In the genomic region with DNA sequence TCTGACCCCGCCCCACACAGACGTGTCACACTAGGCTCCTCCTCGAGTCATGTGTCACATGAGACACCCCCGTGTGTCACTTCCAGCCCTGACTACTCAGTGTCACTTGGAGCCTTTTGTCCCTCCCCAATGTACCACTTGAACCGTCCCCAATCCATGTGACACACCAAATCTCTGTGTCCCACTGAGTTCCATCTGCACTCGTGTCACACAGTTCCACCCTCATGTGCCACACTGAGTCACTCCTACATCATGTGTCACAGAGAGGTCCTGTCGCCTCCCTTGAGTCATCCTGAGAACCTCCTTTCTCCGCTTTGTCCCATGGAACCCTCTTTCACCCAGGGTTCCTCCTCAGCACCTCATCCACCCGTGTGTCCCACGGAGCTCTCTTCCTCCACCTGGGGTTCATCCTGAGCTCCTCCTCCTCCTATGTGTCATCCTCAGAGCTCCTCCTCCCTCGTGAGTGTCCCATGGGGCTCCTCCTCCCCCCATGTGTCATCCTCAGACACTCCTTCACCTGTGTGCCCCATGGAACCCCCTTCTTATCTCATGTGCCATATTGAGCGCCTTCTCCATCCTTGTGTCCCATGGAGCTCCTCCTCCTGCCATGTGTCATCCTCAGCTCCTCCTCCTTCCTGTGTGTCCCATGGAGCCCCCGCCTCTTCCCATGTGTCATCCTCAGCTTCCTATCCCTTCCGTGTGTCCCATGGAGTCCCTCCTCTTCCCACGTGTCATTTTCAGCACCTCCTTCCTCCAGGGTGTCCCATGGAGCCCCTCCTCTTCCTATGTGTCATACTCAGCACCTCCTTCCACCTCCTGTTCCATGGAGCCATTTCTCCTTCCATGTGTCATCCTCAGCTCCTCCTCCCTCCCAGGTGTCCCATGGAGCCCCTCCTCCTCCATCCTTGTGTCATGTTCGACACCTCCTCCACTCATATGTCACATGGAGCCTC, we compare ENCODE assay signal across 14 cellular contexts. TPM values are rescaled to one million over a fixed set of nuclear protein-coding genes. Genes with fewer than 3 reads are reported as not detected.
A peak's percentile ranks its signal among the peaks of the same experiment; 100 is the strongest.
DNase-seq lines count a peak whose midpoint lies in the region; ATAC-seq and TF ChIP-seq lines count a peak whose summit lies in the region.
"Had no signal": no experiment of that assay in that cellular context is flagged by ENCODE, and none has a peak within 500 bp of the region (broad histone marks: within the 10 kb centered on the region; RNA-seq: fewer than 3 reads in every experiment).

No MANE protein-coding gene starts in this region.

- H3K4me1 Mint-ChIP-seq in activated CD8-positive, alpha-beta memory T cell treated with anti-CD3 and anti-CD28 coated beads, Interleukin-2, amount 10 ng/mL, durations not matched to agents 7 days and 5 days, result no peaks in the 10 kb centered on the region

- ATAC-seq in activated CD8-positive, alpha-beta memory T cell treated with anti-CD3 and anti-CD28 coated beads, Interleukin-2, amount 10 ng/mL, durations not matched to agents 7 days and 5 days, result peak; percentile 12
- no peak for ATAC-seq in HG02642 (IDR thresholded peaks at IDR 0.05; ENCODE audit: poor library complexity, unreplicated experiment)
- ATAC-seq in GM19467 (IDR thresholded peaks at IDR 0.05; ENCODE audit: unreplicated experiment), result no peak

- no peaks in the 10 kb centered on the region for H3K9me3 ChIP-seq in spleen

- intact Hi-C loops in spleen (cut with DNase I; ENCODE audit: low total_unique reads), result no loop called here

- H3K36me3 ChIP-seq in spleen, result no peaks in the 10 kb centered on the region

- no peak overlapping the region for H3K27ac Mint-ChIP-seq in activated CD8-positive, alpha-beta memory T cell treated with anti-CD3 and anti-CD28 coated beads, Interleukin-2, amount 10 ng/mL, durations not matched to agents 7 days and 5 days
- H3K27ac Mint-ChIP-seq: type B pancreatic cell had no signal

- CTCF ChIA-PET in activated CD8-positive, alpha-beta memory T cell treated with anti-CD3 and anti-CD28 coated beads, Interleukin-2, amount 10 ng/mL, durations not matched to agents 7 days and 5 days (lab: Charles Lee), result no interaction called here

- no peak overlapping the region for H3K4me3 Mint-ChIP-seq in activated CD8-positive, alpha-beta memory T cell treated with anti-CD3 and anti-CD28 coated beads, Interleukin-2, amount 10 ng/mL, durations not matched to agents 7 days and 5 days
- H3K4me3 Mint-ChIP-seq: type B pancreatic cell had no signal

- no peaks in the 10 kb centered on the region for H3K27me3 Mint-ChIP-seq in activated CD8-positive, alpha-beta memory T cell treated with anti-CD3 and anti-CD28 coated beads, Interleukin-2, amount 10 ng/mL, durations not matched to agents 7 days and 5 days

- TF ChIP-seq CTCF in epithelial cell of esophagus (IDR thresholded peaks at IDR 0.05; ENCODE audit: insufficient read depth, low read depth, low read length, missing control alignments) (no peak), spleen (IDR thresholded peaks at IDR 0.05 in 8 of 11, conservative IDR thresholded peaks at IDR 0.05 in 3 of 11) (no peak)

- DNase-seq in activated CD8-positive, alpha-beta memory T cell treated with anti-CD3 and anti-CD28 coated beads, Interleukin-2, amount 10 ng/mL, durations not matched to agents 7 days and 5 days, result no peak
- DNase-seq in activated CD8-positive, alpha-beta memory T cell treated with anti-CD3 and anti-CD28 coated beads, Interleukin-2, amount 50 U/mL, for 48 hours, result no peak
- peak; percentile 10 for DNase-seq in NAMALWA (ENCODE audit: low spot score)
- peak; percentile 58 for DNase-seq in epithelial cell of esophagus (ENCODE audit: low read depth)
- peak; percentile 30 for DNase-seq in spleen
- no peak for DNase-seq in DMS153 treated with DMSO at 0.1 percent for 48 hours (lab: John Stamatoyannopoulos, UW; ENCODE audit: unreplicated experiment)
- DNase-seq: AML-193, NCI-H187, SHP77 had no signal

- no peaks in the 10 kb centered on the region for H3K9me3 Mint-ChIP-seq in activated CD8-positive, alpha-beta memory T cell treated with anti-CD3 and anti-CD28 coated beads, Interleukin-2, amount 10 ng/mL, durations not matched to agents 7 days and 5 days (ENCODE audit: low read depth)

- no peaks in the 10 kb centered on the region for H3K36me3 Mint-ChIP-seq in activated CD8-positive, alpha-beta memory T cell treated with anti-CD3 and anti-CD28 coated beads, Interleukin-2, amount 10 ng/mL, durations not matched to agents 7 days and 5 days
- H3K36me3 Mint-ChIP-seq: type B pancreatic cell had no signal

- H3K4me1 ChIP-seq in spleen, result no peaks in the 10 kb centered on the region

- WGBS in spleen, 5 donors, result 68 to 79% (median 75%) methylated on average over 16 of the region's 16 CpGs

- peaks cover 0 to 11% (median 0%) of the 10 kb centered on the region in 7 donors for H3K27me3 ChIP-seq in spleen (replicated peaks in 1 of 7)

- no peak overlapping the region for H3K27ac ChIP-seq in spleen
- H3K27ac ChIP-seq: coronary artery had no signal

- H3K4me3 ChIP-seq in epithelial cell of esophagus (ENCODE audit: low read length) (no peak overlapping the region), spleen (no peak overlapping the region)
- H3K4me3 ChIP-seq: coronary artery had no signal

- no peak for TF ChIP-seq POLR2A in spleen (IDR thresholded peaks at IDR 0.05)

RNA-seq across cellular contexts. Expression of gene RTL1, which starts 32.0 kb away (rescaled TPM):
- not detected for total RNA-seq in activated CD8-positive, alpha-beta memory T cell treated with anti-CD3 and anti-CD28 coated beads, Interleukin-2, amount 10 ng/mL, durations not matched to agents 7 days and 5 days
- not detected for total RNA-seq in spleen
- under 1 TPM in 1 of 3 donors, not detected in 2; under 0.01 TPM for polyA plus RNA-seq in spleen
- polyA plus RNA-seq: neural cell had no signal

RNA-seq across cellular contexts. Expression of gene MEG3, which starts 45.6 kb away (rescaled TPM):
- not detected for total RNA-seq in activated CD8-positive, alpha-beta memory T cell treated with anti-CD3 and anti-CD28 coated beads, Interleukin-2, amount 10 ng/mL, durations not matched to agents 7 days and 5 days
- total RNA-seq in spleen, result 100 to 1,000 TPM in 5 of 7 donors, 10 to 100 TPM in 2; 86.5 to 282 (median 174) TPM
- 100 to 1,000 TPM in 2 of 3 donors, 10 to 100 TPM in 1; 86.6 to 763 (median 435) TPM for polyA plus RNA-seq in spleen
- polyA plus RNA-seq: neural cell had no signal

Comparison
In these comparisons a context has a peak if more than half of its experiments do, and no peak if none do; other contexts are left out.
1. DNase-seq: peak in NAMALWA (single experiment), epithelial cell of esophagus (single experiment) and spleen (single experiment); none in activated CD8-positive, alpha-beta memory T cell treated with anti-CD3 and anti-CD28 coated beads, Interleukin-2, amount 10 ng/mL, durations not matched to agents 7 days and 5 days (single experiment), activated CD8-positive, alpha-beta memory T cell treated with anti-CD3 and anti-CD28 coated beads, Interleukin-2, amount 50 U/mL, for 48 hours (single experiment) and DMS153 treated with DMSO at 0.1 percent for 48 hours (single experiment).
2. RNA of gene MEG3, which starts 45.6 kb away (total RNA-seq): 86.5 to 282 TPM in spleen; not detected in activated CD8-positive, alpha-beta memory T cell treated with anti-CD3 and anti-CD28 coated beads, Interleukin-2, amount 10 ng/mL, durations not matched to agents 7 days and 5 days; every median in the first group is over 10 times any median in the second.